Comparison of ENCODE assay signal across 8 cellular contexts in the genomic region with DNA sequence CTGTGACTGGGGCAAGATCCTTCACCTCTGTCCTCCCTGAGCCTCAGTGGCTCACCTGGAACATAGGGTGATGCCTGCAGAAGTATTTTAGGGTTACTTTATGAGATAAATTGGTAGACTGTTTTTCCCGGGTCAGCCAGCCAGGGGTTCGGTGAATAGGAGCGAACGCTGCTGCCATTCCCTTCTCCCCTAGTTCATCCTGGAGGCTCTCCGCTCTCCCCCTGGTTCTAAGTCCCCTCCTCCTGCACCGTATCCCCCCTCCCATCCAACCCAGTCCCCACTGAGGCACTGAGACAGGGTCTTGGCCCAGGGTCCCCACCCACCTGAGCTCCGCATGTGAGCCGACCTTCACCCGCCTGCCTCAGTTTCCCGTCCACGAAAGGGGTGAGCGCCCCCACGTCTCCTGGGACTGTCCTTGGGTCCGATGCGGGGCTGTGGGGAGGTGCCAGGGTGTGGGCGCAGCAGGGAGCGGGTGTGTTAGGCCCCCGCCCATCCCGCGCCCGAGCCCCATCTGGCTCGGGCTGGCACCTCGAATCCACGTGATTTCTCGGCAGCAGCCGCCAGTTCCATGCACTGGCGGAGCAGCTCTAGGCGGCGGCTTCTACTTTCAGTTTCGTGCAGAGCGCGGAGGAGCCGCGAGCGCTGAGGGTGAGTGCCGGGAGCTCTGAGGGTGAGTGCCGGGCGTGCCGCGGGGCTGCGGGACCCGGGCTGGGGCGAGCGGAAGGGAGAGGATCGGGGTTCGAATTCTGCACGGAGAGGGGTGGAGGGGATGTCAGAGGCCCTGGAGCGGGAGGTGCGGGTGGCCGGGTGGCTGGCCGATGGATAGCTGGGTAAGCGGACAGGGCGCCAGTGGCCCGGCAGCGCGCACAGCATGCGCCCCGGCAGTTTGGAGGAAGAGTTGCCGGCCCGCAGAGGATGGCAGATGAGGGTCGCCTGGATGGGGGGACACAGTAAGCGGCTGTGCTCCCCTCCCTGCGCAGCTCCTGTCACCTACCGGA. TPM values are rescaled to one million over a fixed set of nuclear protein-coding genes. Genes with fewer than 3 reads are reported as not detected.
A peak's percentile ranks its signal among the peaks of the same experiment; 100 is the strongest.
DNase-seq lines count a peak whose midpoint lies in the region; ATAC-seq and TF ChIP-seq lines count a peak whose summit lies in the region.

A gene with protein sequence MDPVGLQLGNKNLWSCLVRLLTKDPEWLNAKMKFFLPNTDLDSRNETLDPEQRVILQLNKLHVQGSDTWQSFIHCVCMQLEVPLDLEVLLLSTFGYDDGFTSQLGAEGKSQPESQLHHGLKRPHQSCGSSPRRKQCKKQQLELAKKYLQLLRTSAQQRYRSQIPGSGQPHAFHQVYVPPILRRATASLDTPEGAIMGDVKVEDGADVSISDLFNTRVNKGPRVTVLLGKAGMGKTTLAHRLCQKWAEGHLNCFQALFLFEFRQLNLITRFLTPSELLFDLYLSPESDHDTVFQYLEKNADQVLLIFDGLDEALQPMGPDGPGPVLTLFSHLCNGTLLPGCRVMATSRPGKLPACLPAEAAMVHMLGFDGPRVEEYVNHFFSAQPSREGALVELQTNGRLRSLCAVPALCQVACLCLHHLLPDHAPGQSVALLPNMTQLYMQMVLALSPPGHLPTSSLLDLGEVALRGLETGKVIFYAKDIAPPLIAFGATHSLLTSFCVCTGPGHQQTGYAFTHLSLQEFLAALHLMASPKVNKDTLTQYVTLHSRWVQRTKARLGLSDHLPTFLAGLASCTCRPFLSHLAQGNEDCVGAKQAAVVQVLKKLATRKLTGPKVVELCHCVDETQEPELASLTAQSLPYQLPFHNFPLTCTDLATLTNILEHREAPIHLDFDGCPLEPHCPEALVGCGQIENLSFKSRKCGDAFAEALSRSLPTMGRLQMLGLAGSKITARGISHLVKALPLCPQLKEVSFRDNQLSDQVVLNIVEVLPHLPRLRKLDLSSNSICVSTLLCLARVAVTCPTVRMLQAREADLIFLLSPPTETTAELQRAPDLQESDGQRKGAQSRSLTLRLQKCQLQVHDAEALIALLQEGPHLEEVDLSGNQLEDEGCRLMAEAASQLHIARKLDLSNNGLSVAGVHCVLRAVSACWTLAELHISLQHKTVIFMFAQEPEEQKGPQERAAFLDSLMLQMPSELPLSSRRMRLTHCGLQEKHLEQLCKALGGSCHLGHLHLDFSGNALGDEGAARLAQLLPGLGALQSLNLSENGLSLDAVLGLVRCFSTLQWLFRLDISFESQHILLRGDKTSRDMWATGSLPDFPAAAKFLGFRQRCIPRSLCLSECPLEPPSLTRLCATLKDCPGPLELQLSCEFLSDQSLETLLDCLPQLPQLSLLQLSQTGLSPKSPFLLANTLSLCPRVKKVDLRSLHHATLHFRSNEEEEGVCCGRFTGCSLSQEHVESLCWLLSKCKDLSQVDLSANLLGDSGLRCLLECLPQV (N-terminal part only) (plus strand): TSS at position 610 of the 998 bp plus-strand sequence. CDS start 31,156 bp downstream, outside the sequence.

- H4K5ac ChIP-seq in IMR-90 (ENCODE audit: low read depth, low read length) = peak within 1 kb of the TSS; percentile 80

- H3K4me3 Mint-ChIP-seq in neural crest cell = peak within 1 kb of the TSS; percentile 89

- H3K23ac ChIP-seq in IMR-90 (ENCODE audit: low read depth, low read length) = peak within 1 kb of the TSS; percentile 97

- peak within 1 kb of the TSS; percentile 98 for H2AFZ ChIP-seq in IMR-90 (replicated peaks; ENCODE audit: low read length, poor library complexity)

- TF ChIP-seq CTCF in IMR-90 (conservative IDR thresholded peaks at IDR 0.05; ENCODE audit: low read depth, low read length) (no peak), fibroblast of villous mesenchyme (IDR thresholded peaks at IDR 0.05; ENCODE audit: insufficient read depth, low read depth, low read length) (no peak), neural crest cell (conservative IDR thresholded peaks at IDR 0.05) (no peak), stomach (IDR thresholded peaks at IDR 0.05) (peak in 1 of 7 experiments; percentile 13)

- CTCF ChIA-PET in IMR-90 (lab: Yijun Ruan, JAX) = interaction anchor here (0.5 to 0.8 kb wide), 4 partner anchors 16 to 197 kb away, joined by 3 to 9 read pairs (median 4); a partner anchor contains a TSS

- peak within 1 kb of the TSS; percentile 96 for H3K56ac ChIP-seq in IMR-90 (ENCODE audit: extremely low read depth, insufficient read depth, low read length)

- TF ChIP-seq POLR2A in IMR-90 (IDR thresholded peaks at IDR 0.05; ENCODE audit: low read depth, low read length) (no peak), stomach (IDR thresholded peaks at IDR 0.05) (peak in 1 of 4 donors; percentile 70)

- H3K4me1 ChIP-seq in IMR-90 (ENCODE audit: control insufficient read depth, insufficient read depth, low read length) (peaks cover 28% of the 10 kb centered on the region), stomach (peaks cover 10 to 75% (median 44%) of the 10 kb centered on the region in 4 donors)

- peak; percentile 56 for ATAC-seq in GM21515 (IDR thresholded peaks at IDR 0.05; ENCODE audit: unreplicated experiment)
- ATAC-seq in IMR-90 (ENCODE audit: low read depth) = peak; percentile 82

- H3K36me3 ChIP-seq in IMR-90 (ENCODE audit: control insufficient read depth, insufficient read depth, low read length) = no peaks in the 10 kb centered on the region; the same call in 1 of the 2 replicates
- no peaks in the 10 kb centered on the region for H3K36me3 ChIP-seq in stomach

- H3K4ac ChIP-seq in IMR-90 (ENCODE audit: low read depth, low read length) = peak within 1 kb of the TSS; percentile 99

- H3K4me3 ChIP-seq in IMR-90 (ENCODE audit: insufficient read depth, low read depth, low read length) = peak within 1 kb of the TSS; percentile 69
- H3K4me3 ChIP-seq in fibroblast of villous mesenchyme (ENCODE audit: low read depth, low read length) = peak within 1 kb of the TSS; percentile 83
- H3K4me3 ChIP-seq in stomach = peak within 1 kb of the TSS; percentile 74 to 87 (median 78)

- BruUV-seq in IMR-90 (replicated peaks; lab: Mats Ljungman, UMichigan) = no TSS peak

- H3K27me3 Mint-ChIP-seq in neural crest cell (ENCODE audit: low read depth) = peaks cover 71% of the 10 kb centered on the region

- H3K4me2 ChIP-seq in IMR-90 (ENCODE audit: low read depth, low read length) = peak within 1 kb of the TSS; percentile 94

- H3K79me1 ChIP-seq in IMR-90 (ENCODE audit: low read depth in 1 of 2, low read length in 2 of 2) = peaks cover 20 to 71% of the 10 kb centered on the region in 2 experiments

- H3K14ac ChIP-seq in IMR-90 (replicated peaks; ENCODE audit: low read depth, low read length) = peak within 1 kb of the TSS; percentile 97

- intact Hi-C loops in IMR-90 (cut with micrococcal nuclease) = loop anchor here (2.0 kb wide), 1 partner anchor 56 kb away; no protein-coding TSS in a partner anchor
- intact Hi-C loops in stomach (cut with DNase I; ENCODE audit: low total_unique reads) = no loop called here

- no peaks in the 10 kb centered on the region for H3K36me3 Mint-ChIP-seq in neural crest cell (ENCODE audit: low read depth)

- H4K20me1 ChIP-seq in IMR-90 (ENCODE audit: insufficient read depth, low read length) = no peaks in the 10 kb centered on the region

- H3K9ac ChIP-seq in IMR-90 (ENCODE audit: low read depth, low read length) = peak within 1 kb of the TSS; percentile 87

- H3K9me3 ChIP-seq in IMR-90 (ENCODE audit: control insufficient read depth, insufficient read depth, low read length) = no peaks in the 10 kb centered on the region
- no peaks in the 10 kb centered on the region for H3K9me3 ChIP-seq in stomach

- peak within 1 kb of the TSS; percentile 96 for H4K91ac ChIP-seq in IMR-90 (ENCODE audit: insufficient read depth, low read depth, low read length)

- H2BK5ac ChIP-seq in IMR-90 (ENCODE audit: low read depth, low read length, poor library complexity, severe bottlenecking) = peak within 1 kb of the TSS; percentile 61

- DNase-seq in DMS153 (lab: John Stamatoyannopoulos, UW) = peak; percentile 51
- DNase-seq in IMR-90 = peak; percentile 78
- peak; percentile 27 for DNase-seq in SIG-M5 (lab: John Stamatoyannopoulos, UW)
- peak; percentile 97 for DNase-seq in activated effector memory CD4-positive, alpha-beta T cell treated with anti-CD3 and anti-CD28 coated beads, Interleukin-2, amount 50 U/mL, for 16 hours
- peak; percentile 90 for DNase-seq in fibroblast of villous mesenchyme (ENCODE audit: low read depth)
- peak; percentile 49 for DNase-seq in neural crest cell (ENCODE audit: low read depth, low spot score)
- peak; percentile 92 for DNase-seq in stomach

- H2BK20ac ChIP-seq in IMR-90 (ENCODE audit: low read depth, low read length) = peak within 1 kb of the TSS; percentile 72

- no peak for TF ChIP-seq EP300 in stomach (IDR thresholded peaks at IDR 0.05)

- peak within 1 kb of the TSS; percentile 64 for H3K18ac ChIP-seq in IMR-90 (ENCODE audit: low read depth, low read length)

- H4K8ac ChIP-seq in IMR-90 (ENCODE audit: low read depth in 2 of 2, low read length in 2 of 2) = peak within 1 kb of the TSS; percentile 82 to 90

- no peak within 1 kb of the TSS for H3K27ac Mint-ChIP-seq in neural crest cell (ENCODE audit: unreplicated experiment)

- H2AK9ac ChIP-seq in IMR-90 (replicated peaks; ENCODE audit: low read depth, low read length, poor library complexity) = peak within 1 kb of the TSS; percentile 99

- TF ChIP-seq RAD21 in IMR-90 (IDR thresholded peaks at IDR 0.05; ENCODE audit: low read length) = no peak; the same call in 1 of the 2 replicates

- H3K27me3 ChIP-seq in IMR-90 (ENCODE audit: control insufficient read depth, insufficient read depth, low read length) (no peaks in the 10 kb centered on the region), stomach (no peaks in the 10 kb centered on the region)

- peaks cover 27% of the 10 kb centered on the region for H3K9me1 ChIP-seq in IMR-90 (ENCODE audit: insufficient read depth, low read length)

- H2BK15ac ChIP-seq in IMR-90 (ENCODE audit: low read depth, low read length) = peak within 1 kb of the TSS; percentile 89; the same call in 2 of the 3 replicates

- H3K4me1 Mint-ChIP-seq in neural crest cell = peaks cover 11% of the 10 kb centered on the region

- H2BK120ac ChIP-seq in IMR-90 (ENCODE audit: low read depth, low read length) = peak within 1 kb of the TSS; percentile 97

- in situ Hi-C loops in IMR-90 (cut with MboI; ENCODE audit: low sequenced_read_pairs) = no loop called here

- peak within 1 kb of the TSS; percentile 94 for H2AK5ac ChIP-seq in IMR-90 (ENCODE audit: low read depth, low read length)

- dilution Hi-C loops in IMR-90 (cut with HindIII; ENCODE audit: low sequenced_read_pairs, unreplicated experiment) = no loop called here

- WGBS in IMR-90 (ENCODE audit: extremely low coverage in 2 of 2, insufficient read length in 1 of 2), 2 experiments = 5% methylated on average over 12 of the region's 64 CpGs; no CpG with 5 or more reads in 1 of the 2 experiments
- WGBS in stomach, 5 donors = 3 to 4% (median 4%) methylated on average over 47 to 64 of the region's 64 CpGs

- H3K27ac ChIP-seq in IMR-90 (ENCODE audit: insufficient read depth, low read length) = peak within 1 kb of the TSS; percentile 76
- H3K27ac ChIP-seq in stomach = peak within 1 kb of the TSS; percentile 78 to 91 (median 88)

- H3K9me3 Mint-ChIP-seq in neural crest cell = no peaks in the 10 kb centered on the region

- POLR2A ChIA-PET in IMR-90 (lab: Charles Lee; ENCODE audit: unreplicated experiment) = no interaction called here

RNA-seq across cellular contexts. Expression of the gene that starts here (rescaled TPM):
- 5.3 and 9.1 TPM in 2 replicates for total RNA-seq in IMR-90 (2012; rRNA removed)
- 14.9 and 15.8 TPM in 2 replicates for polyA plus RNA-seq in IMR-90 (2012; rRNA removed)
- polyA plus RNA-seq in IMR-90 (2012; cell fraction: cytosol; rRNA removed) = 6.1 and 7.0 TPM in 2 replicates
- polyA plus RNA-seq in IMR-90 (2012; cell fraction: nucleus; rRNA removed; ENCODE audit: low replicate concordance) = 69.7 and 95.5 TPM in 2 replicates
- 44.0 and 67.6 TPM in 2 replicates for total RNA-seq in fibroblast of villous mesenchyme
- total RNA-seq in neural crest cell = 0.26 TPM in 1 of 2 replicates, not detected in the other
- total RNA-seq in stomach = 100 to 1,000 TPM in 1 of 5 donors, 10 to 100 TPM in 4; 12.5 to 265 (median 40.2) TPM
- polyA plus RNA-seq in stomach = 10 to 100 TPM; 11.7 to 24.5 (median 14.2) TPM

Comparison
In these comparisons a context has a peak if more than half of its experiments do, and no peak if none do; other contexts are left out.
1. Peak in every context shown above with its lines: DNase-seq, ATAC-seq, H3K4me3 ChIP-seq and H3K27ac ChIP-seq.
2. Peak in DNase-seq in neural crest cell; RNA of the gene not detected or under 1 TPM.
3. DNase-seq: peak in every context shown above with its lines; median percentile 97 in activated effector memory CD4-positive, alpha-beta T cell treated with anti-CD3 and anti-CD28 coated beads, Interleukin-2, amount 50 U/mL, for 16 hours; 92 in stomach; 90 in fibroblast of villous mesenchyme; 78 in IMR-90; 51 in DMS153; 49 in neural crest cell; 27 in SIG-M5.